35 cellular contexts compared by ENCODE assay signal in genomic region chr7:114966156-114966555, GRCh38.
"Had no signal": no experiment of that assay in that cellular context is flagged by ENCODE, and none has a peak within 500 bp of the region (broad histone marks: within the 10 kb centered on the region; RNA-seq: fewer than 3 reads in every experiment).

No MANE protein-coding gene starts in this region.

- H2AFZ ChIP-seq: PC-9 had no signal

- H3K27ac ChIP-seq: ascending aorta, cardiac muscle cell, PC-9, RWPE1, VCaP had no signal

- H3K4me3 ChIP-seq: ascending aorta, cardiac muscle cell, MG63, PC-9 had no signal

- H3K4me3 Mint-ChIP-seq: activated B cell treated with CpG ODN at 0.5 μM for 24 hours; activated CD4-positive, alpha-beta memory T cell treated with anti-CD3 and anti-CD28 coated beads, Interleukin-2, amount 10 ng/mL, durations not matched to agents 7 days and 5 days; activated CD8-positive, alpha-beta memory T cell treated with anti-CD3 and anti-CD28 coated beads, Interleukin-2, amount 10 ng/mL, durations not matched to agents 7 days and 5 days; activated naive CD4-positive, alpha-beta T cell treated with anti-CD3 and anti-CD28 coated beads, Interleukin-2, amount 10 ng/mL, durations not matched to agents 7 days and 5 days; activated naive CD8-positive, alpha-beta T cell treated with anti-CD3 and anti-CD28 coated beads, Interleukin-2, amount 10 ng/mL, durations not matched to agents 7 days and 5 days had no signal

- H3K4me2 ChIP-seq: PC-9 had no signal

- DNase-seq: activated B cell treated with CpG ODN at 0.5 μM for 24 hours; activated CD4-positive, alpha-beta memory T cell treated with anti-CD3 and anti-CD28 coated beads, Interleukin-2, amount 10 ng/mL, durations not matched to agents 7 days and 5 days; activated CD4-positive, alpha-beta T cell treated with anti-CD3 and anti-CD28 coated beads for 4 hours; activated CD4-positive, CD25-positive, alpha-beta regulatory T cell treated with anti-CD3 and anti-CD28 coated beads, Interleukin-2, amount 50 U/mL, for 72 hours; activated CD8-positive, alpha-beta memory T cell treated with anti-CD3 and anti-CD28 coated beads for 24 hours; activated CD8-positive, alpha-beta memory T cell treated with anti-CD3 and anti-CD28 coated beads, Interleukin-2, amount 10 ng/mL, durations not matched to agents 7 days and 5 days; activated CD8-positive, alpha-beta memory T cell treated with anti-CD3 and anti-CD28 coated beads, Interleukin-2, amount 50 U/mL, for 48 hours; activated effector memory CD4-positive, alpha-beta T cell treated with Interleukin-2 at 50 U/mL for 16 hours; activated naive CD4-positive, alpha-beta T cell treated with anti-CD3 and anti-CD28 coated beads, Interleukin-2, amount 10 ng/mL, durations not matched to agents 7 days and 5 days; activated naive CD8-positive, alpha-beta T cell treated with anti-CD3 and anti-CD28 coated beads, Interleukin-2, amount 10 ng/mL, durations not matched to agents 7 days and 5 days; activated T-cell treated with anti-CD3 and anti-CD28 coated beads, Interleukin-2, amount 50 U/mL, for 48 hours; amygdala; Karpas-422; MG63; NCI-H1048; NCI-H1105 treated with DMSO at 0.1 percent for 48 hours; NCI-H1436; NCI-H1694; NCI-H1930; NCI-H2081 treated with DMSO at 0.1 percent for 48 hours; NCI-H510A; NCI-H526; NCI-H748 treated with DMSO at 0.1 percent for 48 hours; NK-92 treated with Interleukin-12 subunit alpha and Interleukin-12 subunit beta, amount 100 ng/mL, for 24 hours; PC-9; SIG-M5; T-cell; T-helper 2 cell; T-helper 9 cell had no signal

- H3K27ac Mint-ChIP-seq: activated B cell treated with CpG ODN at 0.5 μM for 24 hours; activated CD4-positive, alpha-beta memory T cell treated with anti-CD3 and anti-CD28 coated beads, Interleukin-2, amount 10 ng/mL, durations not matched to agents 7 days and 5 days; activated CD8-positive, alpha-beta memory T cell treated with anti-CD3 and anti-CD28 coated beads, Interleukin-2, amount 10 ng/mL, durations not matched to agents 7 days and 5 days; activated naive CD4-positive, alpha-beta T cell treated with anti-CD3 and anti-CD28 coated beads, Interleukin-2, amount 10 ng/mL, durations not matched to agents 7 days and 5 days; activated naive CD8-positive, alpha-beta T cell treated with anti-CD3 and anti-CD28 coated beads, Interleukin-2, amount 10 ng/mL, durations not matched to agents 7 days and 5 days had no signal

- H3K9me3 Mint-ChIP-seq: activated B cell treated with CpG ODN at 0.5 μM for 24 hours; activated CD4-positive, alpha-beta memory T cell treated with anti-CD3 and anti-CD28 coated beads, Interleukin-2, amount 10 ng/mL, durations not matched to agents 7 days and 5 days; activated naive CD4-positive, alpha-beta T cell treated with anti-CD3 and anti-CD28 coated beads, Interleukin-2, amount 10 ng/mL, durations not matched to agents 7 days and 5 days; T-cell had no signal

- H3K27me3 Mint-ChIP-seq: activated B cell treated with CpG ODN at 0.5 μM for 24 hours; activated CD4-positive, alpha-beta memory T cell treated with anti-CD3 and anti-CD28 coated beads, Interleukin-2, amount 10 ng/mL, durations not matched to agents 7 days and 5 days; activated CD8-positive, alpha-beta memory T cell treated with anti-CD3 and anti-CD28 coated beads, Interleukin-2, amount 10 ng/mL, durations not matched to agents 7 days and 5 days; activated naive CD4-positive, alpha-beta T cell treated with anti-CD3 and anti-CD28 coated beads, Interleukin-2, amount 10 ng/mL, durations not matched to agents 7 days and 5 days; activated naive CD8-positive, alpha-beta T cell treated with anti-CD3 and anti-CD28 coated beads, Interleukin-2, amount 10 ng/mL, durations not matched to agents 7 days and 5 days; T-cell had no signal

- H3K36me3 ChIP-seq: ascending aorta, cardiac muscle cell, MG63 had no signal

- H3K9me3 ChIP-seq: ascending aorta, MG63 had no signal

- H3K27me3 ChIP-seq: ascending aorta, cardiac muscle cell, MG63 had no signal

- H3K4me1 ChIP-seq: ascending aorta had no signal

- ATAC-seq: activated CD8-positive, alpha-beta memory T cell treated with anti-CD3 and anti-CD28 coated beads, Interleukin-2, amount 10 ng/mL, durations not matched to agents 7 days and 5 days; Right ventricle myocardium inferior; SK-N-SH treated with all-trans-retinoic acid at 6 μM for 48 hours; T-cell had no signal
